26 cellular contexts compared by ENCODE assay signal in the genomic region with DNA sequence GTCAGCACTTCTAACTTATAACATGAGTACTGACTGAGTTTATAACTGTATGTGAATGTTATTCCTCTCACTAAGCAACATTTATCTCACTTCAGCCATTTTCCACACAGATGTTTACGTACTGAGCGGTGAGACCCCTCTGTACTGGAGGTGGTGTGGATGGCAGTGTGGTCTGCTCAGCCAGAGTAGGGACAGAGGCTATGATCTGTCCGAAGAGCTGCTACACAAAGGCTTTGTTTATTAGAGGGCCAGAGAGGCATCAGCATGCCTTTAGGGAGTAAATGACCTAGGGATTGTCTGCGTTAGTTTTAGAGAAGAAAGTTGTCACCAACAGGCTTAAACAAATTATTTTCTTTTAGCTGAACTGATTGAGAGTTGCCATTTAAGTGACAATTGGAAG. TPM values are rescaled to one million over a fixed set of nuclear protein-coding genes. Genes with fewer than 3 reads are reported as not detected.
DNase-seq lines count a peak whose midpoint lies in the region; ATAC-seq, FAIRE-seq and TF ChIP-seq lines count a peak whose summit lies in the region.
"Had no signal": no experiment of that assay in that cellular context is flagged by ENCODE, and none has a peak within 500 bp of the region (broad histone marks: within the 10 kb centered on the region; RNA-seq: fewer than 3 reads in every experiment).

No MANE protein-coding gene starts in this region.

- peaks cover 35% of the 10 kb centered on the region for H3K4me1 Mint-ChIP-seq in HFFc6 (ENCODE audit: low read depth)
- H3K4me1 Mint-ChIP-seq in type B pancreatic cell (ENCODE audit: unreplicated experiment), result peaks cover 4% of the 10 kb centered on the region

- H3K27me3 ChIP-seq in foreskin keratinocyte (no peaks in the 10 kb centered on the region), osteoblast (ENCODE audit: insufficient read depth, low read length) (no peaks in the 10 kb centered on the region)
- H3K27me3 ChIP-seq: BLaER1, SJCRH30 had no signal

- H3K4me2 ChIP-seq in osteoblast (ENCODE audit: insufficient read depth, low read length), result no peak overlapping the region
- H3K4me2 ChIP-seq: BLaER1 had no signal

- H3K4me3 Mint-ChIP-seq in HFFc6, result no peak overlapping the region; the same call in 1 of the 2 replicates
- H3K4me3 Mint-ChIP-seq in type B pancreatic cell, result no peak overlapping the region
- H3K4me3 Mint-ChIP-seq: CD4-positive, alpha-beta T cell had no signal

- H3K4me1 ChIP-seq in foreskin keratinocyte, result peaks cover 14% of the 10 kb centered on the region
- peaks cover 10% of the 10 kb centered on the region for H3K4me1 ChIP-seq in osteoblast (ENCODE audit: insufficient read depth, low read length)
- H3K4me1 ChIP-seq: BLaER1 had no signal

- H4K20me1 ChIP-seq in osteoblast (ENCODE audit: insufficient read depth, low read length), result no peaks in the 10 kb centered on the region
- H4K20me1 ChIP-seq: BLaER1 had no signal

- peak overlapping the region; percentile 90 for H3K27ac Mint-ChIP-seq in HFFc6
- H3K27ac Mint-ChIP-seq in type B pancreatic cell, result no peak overlapping the region
- H3K27ac Mint-ChIP-seq: CD4-positive, alpha-beta T cell had no signal

- peak; percentile 27 for ATAC-seq in foreskin keratinocyte
- ATAC-seq in HG03097 (IDR thresholded peaks at IDR 0.05; ENCODE audit: low FRiP score, unreplicated experiment), result no peak

- H3K36me3 ChIP-seq in osteoblast (ENCODE audit: insufficient read depth, low read length), result no peaks in the 10 kb centered on the region
- H3K36me3 ChIP-seq: BLaER1, SJCRH30 had no signal

- no peaks in the 10 kb centered on the region for H3K79me2 ChIP-seq in osteoblast (ENCODE audit: insufficient read depth, low read length)

- H3K27me3 Mint-ChIP-seq in HFFc6 (ENCODE audit: insufficient read depth), result peaks cover 2% of the 10 kb centered on the region; the same call in 1 of the 2 replicates
- H3K27me3 Mint-ChIP-seq in type B pancreatic cell, result peaks cover 7% of the 10 kb centered on the region

- FAIRE-seq in frontal cortex (lab: Jason Lieb, UNC), result no peak
- FAIRE-seq: GM12891, GM19239, RCC 7860 had no signal

- H3K9me3 ChIP-seq in osteoblast (ENCODE audit: low read depth, low read length), result no peaks in the 10 kb centered on the region
- H3K9me3 ChIP-seq: BLaER1, SJCRH30 had no signal

- H3K27ac ChIP-seq in foreskin keratinocyte (no peak overlapping the region), osteoblast (ENCODE audit: low read depth, low read length) (no peak overlapping the region)
- H3K27ac ChIP-seq: BLaER1, SJCRH30 had no signal

- H3K4me3 ChIP-seq in osteoblast (ENCODE audit: insufficient read depth, low read length), result no peak overlapping the region
- H3K4me3 ChIP-seq: BLaER1, SJCRH30 had no signal

- DNase-seq in HFFc6, result no peak
- peak; percentile 27 for DNase-seq in SK-N-DZ (ENCODE audit: low spot score)
- DNase-seq in foreskin keratinocyte, result no peak
- no peak for DNase-seq in osteoblast (ENCODE audit: insufficient read length, low spot score, missing footprints)
- DNase-seq in OCI-M2 (lab: John Stamatoyannopoulos, UW; ENCODE audit: unreplicated experiment), result no peak
- DNase-seq in type B pancreatic cell (ENCODE audit: extremely low spot score, unreplicated experiment), result no peak
- DNase-seq in frontal cortex (ENCODE audit: low spot score in 2 of 2), result no peak
- DNase-seq: CD4-positive, alpha-beta T cell; COR-L47; DMS79 treated with DMSO at 0.1 percent for 48 hours; H7; Karpas-422; MV-4-11; NCI-H1105 treated with DMSO at 0.1 percent for 48 hours; NCI-H2029 treated with DMSO at 0.1 percent for 48 hours; NCI-H2171; NCI-H446; NCI-H526; SJCRH30 had no signal

- no peaks in the 10 kb centered on the region for H3K9me3 Mint-ChIP-seq in HFFc6
- H3K9me3 Mint-ChIP-seq in type B pancreatic cell, result no peaks in the 10 kb centered on the region
- H3K9me3 Mint-ChIP-seq: CD4-positive, alpha-beta T cell had no signal

- TF ChIP-seq CTCF in HFFc6 (IDR thresholded peaks at IDR 0.05) (no peak), foreskin keratinocyte (conservative IDR thresholded peaks at IDR 0.05) (no peak), osteoblast (IDR thresholded peaks at IDR 0.05; ENCODE audit: extremely low read depth, low read depth, low read length) (no peak), type B pancreatic cell (conservative IDR thresholded peaks at IDR 0.05) (no peak)

- peak overlapping the region; percentile 33 for H2AFZ ChIP-seq in osteoblast (ENCODE audit: low read length)

- H3K36me3 Mint-ChIP-seq in HFFc6 (ENCODE audit: low read depth) (peaks cover 9% of the 10 kb centered on the region), type B pancreatic cell (no peaks in the 10 kb centered on the region)

RNA-seq across cellular contexts. Expression of a gene that starts 23.2 kb away (rescaled TPM):
- under 1 TPM in 5 of 6 experiments, not detected in 1; 0.10 to 0.18 (median 0.17) TPM for total RNA-seq in HFFc6 (2021; fragmentation: NEBNext Ultra II Directional; extraction: Animal tissue kit (Norgen Biotek cat#: 25700))
- polyA plus RNA-seq in SK-N-DZ (2014; cell fraction: cytosol; rRNA removed), result not detected in 2 replicates
- polyA plus RNA-seq in SK-N-DZ (2014; cell fraction: nucleus; rRNA removed), result not detected in 2 replicates
- not detected in 2 replicates for total RNA-seq in foreskin keratinocyte
- not detected in 2 replicates for polyA plus RNA-seq in foreskin keratinocyte
- total RNA-seq in osteoblast, result under 0.01 and 0.29 TPM in 2 replicates
- total RNA-seq in type B pancreatic cell (ENCODE audit: low replicate concordance), result 0.88 and 1.5 TPM in 2 replicates
- 1.2 TPM for total RNA-seq in frontal cortex
- total RNA-seq: A673, OCI-LY7, SJCRH30 had no signal
